ENCODE assay signal across 23 cellular contexts in the genomic region with DNA sequence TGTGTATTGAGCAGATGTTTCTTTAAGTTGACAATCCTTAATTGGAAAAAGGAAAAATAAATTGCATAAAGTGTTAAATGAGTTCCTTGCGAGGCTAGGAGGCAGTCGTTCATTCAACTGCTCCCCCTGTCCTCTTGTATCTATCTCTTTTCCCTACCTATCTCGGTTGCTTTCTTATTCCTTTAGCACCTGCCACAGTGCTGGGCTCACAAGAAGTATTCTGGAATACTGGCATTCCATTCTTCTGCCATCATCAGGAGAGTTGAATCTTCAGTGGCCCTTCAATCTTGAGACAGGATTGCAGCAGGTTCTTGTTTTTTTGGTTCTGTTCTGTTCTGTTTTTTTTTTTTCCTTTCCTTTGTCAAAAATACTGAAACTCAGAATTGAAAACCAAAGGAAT.
"Had no signal": no experiment of that assay in that cellular context is flagged by ENCODE, and none has a peak within 500 bp of the region (broad histone marks: within the 10 kb centered on the region; RNA-seq: fewer than 3 reads in every experiment).

No MANE protein-coding gene starts in this region.

- H3K4me2 ChIP-seq: neural progenitor cell had no signal

- H3K4me1 ChIP-seq: lower lobe of right lung, parathyroid adenoma, right lobe of liver, suprapubic skin, transverse colon, upper lobe of right lung, uterus had no signal

- H3K27me3 ChIP-seq: neural progenitor cell, right lobe of liver, suprapubic skin, transverse colon, upper lobe of right lung, uterus had no signal

- H3K27ac ChIP-seq: lower lobe of right lung, neural progenitor cell, parathyroid adenoma, right lobe of liver, suprapubic skin, transverse colon, upper lobe of right lung, uterus had no signal

- FAIRE-seq: endometrium, frontal cortex, small intestine had no signal

- H3K9ac ChIP-seq: neural progenitor cell, parathyroid adenoma had no signal

- H2AFZ ChIP-seq: neural progenitor cell, parathyroid adenoma had no signal

- H3K4me3 ChIP-seq: lower lobe of right lung, mucosa of descending colon, neural progenitor cell, right lobe of liver, suprapubic skin, transverse colon, upper lobe of right lung, uterus had no signal

- DNase-seq: cortex of kidney; effector memory CD8-positive, alpha-beta T cell; hypothalamus; immature natural killer cell; islet precursor cell; left ventricle myocardium superior; lower lobe of right lung; mucosa of descending colon; naive B cell; right lobe of liver; small intestine; stimulated activated CD4-positive, alpha-beta T cell treated with anti-CD3 and anti-CD28 coated beads, Interleukin-15, amount 100 ng/mL, for 24 hours; stimulated activated CD4-positive, alpha-beta T cell treated with anti-CD3 and anti-CD28 coated beads, Interleukin-2, amount 100 ng/mL, for 48 hours; stimulated activated naive CD4-positive, alpha-beta T cell; stimulated activated naive CD8-positive, alpha-beta T cell treated with anti-CD3 and anti-CD28 coated beads, Interleukin-15, amount 100 ng/mL, for 72 hours; transverse colon; upper lobe of right lung; uterus had no signal

- H3K9me3 ChIP-seq: lower lobe of right lung, mucosa of descending colon, right lobe of liver, suprapubic skin, transverse colon, upper lobe of right lung, uterus had no signal

- H3K36me3 ChIP-seq: lower lobe of right lung, neural progenitor cell, right lobe of liver, suprapubic skin, transverse colon, upper lobe of right lung, uterus had no signal

- H3K79me2 ChIP-seq: parathyroid adenoma had no signal
